Comparison of ENCODE assay signal across 23 cellular contexts in genomic region chr18:6645246-6645645, GRCh38.
DNase-seq lines count a peak whose midpoint lies in the region; ATAC-seq and TF ChIP-seq lines count a peak whose summit lies in the region.
"Had no signal": no experiment of that assay in that cellular context is flagged by ENCODE, and none has a peak within 500 bp of the region (broad histone marks: within the 10 kb centered on the region; RNA-seq: fewer than 3 reads in every experiment).

No MANE protein-coding gene starts in this region.

- H3K4me3 Mint-ChIP-seq in endodermal cell (no peak overlapping the region), neural progenitor cell (no peak overlapping the region)
- H3K4me3 Mint-ChIP-seq: CD4-positive, alpha-beta memory T cell had no signal

- no peaks in the 10 kb centered on the region for H4K20me1 ChIP-seq in neural progenitor cell (ENCODE audit: low read depth)

- peaks cover 1% of the 10 kb centered on the region for H3K36me3 Mint-ChIP-seq in endodermal cell (ENCODE audit: low read depth)
- no peaks in the 10 kb centered on the region for H3K36me3 Mint-ChIP-seq in neural progenitor cell
- H3K36me3 Mint-ChIP-seq: CD4-positive, alpha-beta memory T cell had no signal

- DNase-seq in cardiac muscle cell (ENCODE audit: low read depth in 1 of 2, low spot score in 1 of 2) = peak in 1 of 2 donors; percentile 9
- DNase-seq in heart right ventricle = no peak
- no peak for DNase-seq in endodermal cell
- no peak for DNase-seq in neural progenitor cell (ENCODE audit: low spot score)
- no peak for DNase-seq in cortex of kidney (lab: John Stamatoyannopoulos, UW)
- DNase-seq: C1 segment of cervical spinal cord; CD4-positive, alpha-beta memory T cell; COR-L47; GDM1; KG1; MG63; NCI-H1105 treated with DMSO at 0.1 percent for 48 hours; NCI-H2029 treated with DMSO at 0.1 percent for 48 hours; NCI-H2171; NCI-H748 treated with DMSO at 0.1 percent for 48 hours; NK-92 treated with Interleukin-12 subunit alpha and Interleukin-12 subunit beta, amount 100 ng/mL, for 24 hours; PC-3; SK-N-SH; SW 1271 had no signal

- H3K4me1 Mint-ChIP-seq in endodermal cell (peaks cover 34% of the 10 kb centered on the region), neural progenitor cell (peaks cover 33% of the 10 kb centered on the region)
- H3K4me1 Mint-ChIP-seq: CD4-positive, alpha-beta memory T cell had no signal

- H3K4me1 ChIP-seq in cardiac muscle cell (ENCODE audit: low read depth) (peaks cover 31% of the 10 kb centered on the region), heart right ventricle (no peaks in the 10 kb centered on the region), endodermal cell (ENCODE audit: control insufficient read depth, insufficient read depth, low read length) (peaks cover 10% of the 10 kb centered on the region), neural progenitor cell (peaks cover 36% of the 10 kb centered on the region)
- H3K4me1 ChIP-seq: A549 had no signal

- H3K4me3 ChIP-seq in cardiac muscle cell (no peak overlapping the region), heart right ventricle (no peak overlapping the region), endodermal cell (ENCODE audit: low read length) (no peak overlapping the region), neural progenitor cell (no peak overlapping the region)
- H3K4me3 ChIP-seq: A549, GM12878, MG63 had no signal

- H3K36me3 ChIP-seq in cardiac muscle cell (no peaks in the 10 kb centered on the region), heart right ventricle (no peaks in the 10 kb centered on the region), endodermal cell (ENCODE audit: control insufficient read depth, insufficient read depth, low read length) (no peaks in the 10 kb centered on the region), neural progenitor cell (no peaks in the 10 kb centered on the region)
- H3K36me3 ChIP-seq: MG63 had no signal

- H3K9me3 ChIP-seq in cardiac muscle cell (ENCODE audit: low read depth) (no peaks in the 10 kb centered on the region), heart right ventricle (peaks cover 0 to 6% (median 0%) of the 10 kb centered on the region in 11 donors), endodermal cell (ENCODE audit: control insufficient read depth, low read length) (peaks cover 9% of the 10 kb centered on the region), neural progenitor cell (ENCODE audit: low read depth) (no peaks in the 10 kb centered on the region)
- H3K9me3 ChIP-seq: A549, MG63, SK-N-SH had no signal

- H3K27ac Mint-ChIP-seq in endodermal cell (peak overlapping the region; percentile 46), neural progenitor cell (no peak overlapping the region)

- intact Hi-C loops in heart right ventricle (cut with DNase I) = no loop called here

- H3K9me3 Mint-ChIP-seq in endodermal cell (peaks cover 7% of the 10 kb centered on the region), neural progenitor cell (no peaks in the 10 kb centered on the region)

- H3K9ac ChIP-seq in endodermal cell (ENCODE audit: extremely low read depth, low read length, poor library complexity, severe bottlenecking) (no peak overlapping the region), neural progenitor cell (no peak overlapping the region)
- H3K9ac ChIP-seq: SK-N-SH had no signal

- 54 to 56% methylated on average over 6 of the region's 6 CpGs for WGBS in heart right ventricle, 2 donors
- 44 to 56% methylated on average over 4 to 6 of the region's 6 CpGs for WGBS in endodermal cell (ENCODE audit: insufficient coverage in 1 of 2, insufficient read length in 1 of 2), 2 experiments

- peak overlapping the region; percentile 51 for H3K4me2 ChIP-seq in neural progenitor cell
- H3K4me2 ChIP-seq: A549, SK-N-SH had no signal

- peaks cover 22% of the 10 kb centered on the region for H3F3A ChIP-seq in neural progenitor cell (ENCODE audit: low read depth)

- H3K79me2 ChIP-seq in neural progenitor cell (ENCODE audit: low read depth) = no peaks in the 10 kb centered on the region

- no peak for TF ChIP-seq CTCF in cardiac muscle cell (IDR thresholded peaks at IDR 0.05; ENCODE audit: low read depth, low read length)
- TF ChIP-seq CTCF in heart right ventricle (IDR thresholded peaks at IDR 0.05) = no peak
- no peak for TF ChIP-seq CTCF in endodermal cell (conservative IDR thresholded peaks at IDR 0.05)
- TF ChIP-seq CTCF in neural progenitor cell (IDR thresholded peaks at IDR 0.05) = no peak

- H3K27ac ChIP-seq in cardiac muscle cell = peak overlapping the region; percentile 81
- no peak overlapping the region for H3K27ac ChIP-seq in heart right ventricle
- H3K27ac ChIP-seq in endodermal cell (ENCODE audit: low read depth, low read length) = no peak overlapping the region
- no peak overlapping the region for H3K27ac ChIP-seq in neural progenitor cell
- H3K27ac ChIP-seq: A549 had no signal

- ATAC-seq in heart right ventricle (no peak), GM18858 (IDR thresholded peaks at IDR 0.05; ENCODE audit: unreplicated experiment) (no peak), HG02885 (IDR thresholded peaks at IDR 0.05; ENCODE audit: poor library complexity, unreplicated experiment) (no peak)
- ATAC-seq: A549, GM12878, PC-3 had no signal

- H3K27me3 ChIP-seq in cardiac muscle cell = no peaks in the 10 kb centered on the region
- peaks cover 0 to 6% (median 0%) of the 10 kb centered on the region in 7 donors for H3K27me3 ChIP-seq in heart right ventricle
- H3K27me3 ChIP-seq in endodermal cell (ENCODE audit: control insufficient read depth, insufficient read depth, low read length, poor library complexity, severe bottlenecking) = no peaks in the 10 kb centered on the region
- no peaks in the 10 kb centered on the region for H3K27me3 ChIP-seq in neural progenitor cell
- H3K27me3 ChIP-seq: MG63 had no signal

- H2AFZ ChIP-seq in neural progenitor cell (replicated peaks) = peak overlapping the region; percentile 52

- H3K27me3 Mint-ChIP-seq in endodermal cell (ENCODE audit: insufficient read depth) (no peaks in the 10 kb centered on the region), neural progenitor cell (ENCODE audit: insufficient read depth, low read depth) (peaks cover 2% of the 10 kb centered on the region)
- H3K27me3 Mint-ChIP-seq: CD4-positive, alpha-beta memory T cell had no signal
